ENCODE assay signal across 23 cellular contexts in the genomic region with DNA sequence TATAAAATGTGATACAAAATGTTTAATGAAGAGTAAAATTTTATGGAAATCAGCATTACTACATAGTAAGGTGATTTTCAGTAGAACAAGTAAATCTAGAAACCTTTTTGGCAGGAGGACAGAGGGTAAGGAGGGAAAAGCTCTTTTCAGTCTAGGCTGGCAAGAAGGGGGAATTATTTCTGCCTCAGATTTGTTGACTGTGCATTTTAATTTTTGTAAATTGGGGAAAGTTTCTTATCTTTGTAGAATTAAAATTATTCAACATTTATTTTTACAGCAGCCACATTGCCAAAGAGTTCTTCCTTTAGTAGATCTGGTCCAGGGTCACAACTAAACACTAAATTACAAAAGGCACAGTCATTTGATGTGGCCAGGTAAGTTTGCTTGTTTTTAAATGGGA.
A peak's percentile ranks its signal among the peaks of the same experiment; 100 is the strongest.
DNase-seq lines count a peak whose midpoint lies in the region; ATAC-seq, FAIRE-seq and TF ChIP-seq lines count a peak whose summit lies in the region.
"Had no signal": no experiment of that assay in that cellular context is flagged by ENCODE, and none has a peak within 500 bp of the region (broad histone marks: within the 10 kb centered on the region; RNA-seq: fewer than 3 reads in every experiment).

No MANE protein-coding gene starts in this region.

- H3K36me3 ChIP-seq in right atrium auricular region (no peaks in the 10 kb centered on the region), adrenal gland (replicated peaks in 1 of 2) (no peaks in the 10 kb centered on the region)

- H3K27me3 Mint-ChIP-seq in mesothelial cell of epicardium (ENCODE audit: low read depth), result no peaks in the 10 kb centered on the region

- ATAC-seq in right cardiac atrium, result no peak

- no peak for FAIRE-seq in RCC 7860 (lab: Jason Lieb, UNC)
- FAIRE-seq: GM12891, GM19239 had no signal

- peaks cover 0 to 15% of the 10 kb centered on the region in 2 donors for H3K9me3 ChIP-seq in right atrium auricular region
- no peaks in the 10 kb centered on the region for H3K9me3 ChIP-seq in right cardiac atrium (ENCODE audit: control insufficient read depth, low read length)
- peaks cover 0 to 10% (median 0%) of the 10 kb centered on the region in 3 donors for H3K9me3 ChIP-seq in adrenal gland (replicated peaks in 1 of 3)

- no peaks in the 10 kb centered on the region for H3K27me3 ChIP-seq in right atrium auricular region
- H3K27me3 ChIP-seq in right cardiac atrium (ENCODE audit: control insufficient read depth, insufficient read depth), result no peaks in the 10 kb centered on the region
- H3K27me3 ChIP-seq in adrenal gland, result no peaks in the 10 kb centered on the region

- H3K9me3 Mint-ChIP-seq in mesothelial cell of epicardium, result peaks cover 10% of the 10 kb centered on the region

- peak overlapping the region; percentile 30 for H3K27ac Mint-ChIP-seq in mesothelial cell of epicardium
- H3K27ac Mint-ChIP-seq: IgD-negative memory B cell had no signal

- H3K4me1 Mint-ChIP-seq in mesothelial cell of epicardium, result peaks cover 4% of the 10 kb centered on the region
- H3K4me1 Mint-ChIP-seq: IgD-negative memory B cell had no signal

- TF ChIP-seq CTCF in right atrium auricular region (IDR thresholded peaks at IDR 0.05) (no peak), adrenal gland (IDR thresholded peaks at IDR 0.05) (no peak), mesothelial cell of epicardium (IDR thresholded peaks at IDR 0.05; ENCODE audit: unreplicated experiment) (no peak)

- H3K4me3 ChIP-seq in right atrium auricular region (no peak overlapping the region), right cardiac atrium (ENCODE audit: low read length) (no peak overlapping the region), adrenal gland (no peak overlapping the region)

- H3K36me3 Mint-ChIP-seq in mesothelial cell of epicardium, result peaks cover 31% of the 10 kb centered on the region
- H3K36me3 Mint-ChIP-seq: IgD-negative memory B cell had no signal

- intact Hi-C loops in right cardiac atrium (cut with DNase I) (loop anchor here in 1 of 4 donors (10.0 kb wide), 1 partner anchor 97 kb away; no protein-coding TSS in a partner anchor), adrenal gland (cut with DNase I) (no loop called here)

- H3K4me1 ChIP-seq in right atrium auricular region (peaks cover 0 to 27% of the 10 kb centered on the region in 2 donors), right cardiac atrium (ENCODE audit: control insufficient read depth, insufficient read depth, low read length) (peaks cover 3% of the 10 kb centered on the region), adrenal gland (replicated peaks in 1 of 2) (peaks cover 6 to 32% of the 10 kb centered on the region in 2 donors)

- H3K27ac ChIP-seq in right atrium auricular region (peak overlapping the region; percentile 44 to 49), right cardiac atrium (ENCODE audit: low read length) (no peak overlapping the region), adrenal gland (peak overlapping the region in 4 of 5 donors; percentile 4 to 35 (median 24))
- H3K27ac ChIP-seq: RWPE1 had no signal

- H3K4me3 Mint-ChIP-seq in mesothelial cell of epicardium, result no peak overlapping the region
- H3K4me3 Mint-ChIP-seq: IgD-negative memory B cell had no signal

- TF ChIP-seq POLR2A in adrenal gland (IDR thresholded peaks at IDR 0.05), result no peak

- DNase-seq in right atrium auricular region (ENCODE audit: low spot score), result no peak
- DNase-seq in right cardiac atrium, result no peak
- no peak for DNase-seq in adrenal gland
- DNase-seq in mesothelial cell of epicardium (ENCODE audit: low spot score in 2 of 2, unreplicated experiment in 2 of 2), result no peak
- no peak for DNase-seq in RCC 7860 (ENCODE audit: low spot score)
- DNase-seq in putamen (ENCODE audit: low spot score), result no peak
- DNase-seq in NCI-H1105 treated with DMSO at 0.1 percent for 48 hours (lab: John Stamatoyannopoulos, UW), result no peak
- DNase-seq: Calu3, DMS79 treated with DMSO at 0.1 percent for 48 hours, GF-D8, NCI-H1092, NCI-H1436, NCI-H187, NCI-H2081 treated with DMSO at 0.1 percent for 48 hours, NCI-H2171, NCI-H226, NCI-H510A, NCI-H69, SHP77 treated with DMSO at 0.1 percent for 48 hours had no signal
